Comparison of ENCODE assay signal across 9 cellular contexts in genomic region chr22:27531782-27532530, GRCh38.
A peak's percentile ranks its signal among the peaks of the same experiment; 100 is the strongest.
DNase-seq lines count a peak whose midpoint lies in the region; ATAC-seq, FAIRE-seq and TF ChIP-seq lines count a peak whose summit lies in the region.
"Had no signal": no experiment of that assay in that cellular context is flagged by ENCODE, and none has a peak within 500 bp of the region (broad histone marks: within the 10 kb centered on the region; RNA-seq: fewer than 3 reads in every experiment).

No MANE protein-coding gene starts in this region.

- no peak for TF ChIP-seq CTCF in fibroblast of pulmonary artery (IDR thresholded peaks at IDR 0.05; ENCODE audit: low read length, missing control alignments)

- no peak for TF ChIP-seq POLR2A in GM12892 (IDR thresholded peaks at IDR 0.05; ENCODE audit: low read depth, low read length)

- no peak overlapping the region for H3K4me3 ChIP-seq in fibroblast of pulmonary artery (replicated peaks; ENCODE audit: low read depth, low read length)

- ATAC-seq in SK-N-SH treated with all-trans-retinoic acid at 6 μM for 48 hours (peak; percentile 82), GM21619 (IDR thresholded peaks at IDR 0.05; ENCODE audit: unreplicated experiment) (no peak)

- peak; percentile 94 for DNase-seq in EH (ENCODE audit: low read depth)
- peak; percentile 86 for DNase-seq in fibroblast of pulmonary artery (ENCODE audit: low read depth)
- peak; percentile 65 for DNase-seq in non-pigmented ciliary epithelial cell (ENCODE audit: low read depth)
- DNase-seq in HPDE6-E6E7 (ENCODE audit: extremely low spot score), result no peak
- no peak for DNase-seq in GM12892 (ENCODE audit: insufficient read length)
- DNase-seq in NCI-H69 (lab: John Stamatoyannopoulos, UW), result no peak

- no peak for FAIRE-seq in GM12892 (lab: Jason Lieb, UNC)
- FAIRE-seq: colon had no signal

TF ChIP-seq in SK-N-SH treated with all-trans-retinoic acid at 6 μM for 48 hours, 23 proteins besides CTCF, POLR2A, EP300 and RAD21:
- TF ChIP-seq ARNTL (CRISPR knock-in tag; IDR thresholded peaks at IDR 0.05; ENCODE audit: borderline replicate concordance, low read depth) (no peak), OSR1 (CRISPR knock-in tag; IDR thresholded peaks at IDR 0.05) (no peak), ZFP3 (CRISPR knock-in tag; IDR thresholded peaks at IDR 0.05) (peak; percentile 58; the same call in 1 of the 2 replicates), PATZ1 (CRISPR knock-in tag; IDR thresholded peaks at IDR 0.05; ENCODE audit: borderline replicate concordance) (0 out of 2 replicates have a peak, but pooled peaks have one; percentile 33), ESRRG (CRISPR knock-in tag; IDR thresholded peaks at IDR 0.05) (no peak), CREB5 (CRISPR knock-in tag; IDR thresholded peaks at IDR 0.05; ENCODE audit: low read depth) (0 out of 2 replicates have a peak, but pooled peaks have one; percentile 19), BACH2 (CRISPR knock-in tag; IDR thresholded peaks at IDR 0.05; ENCODE audit: borderline replicate concordance) (no peak), TCF4 (CRISPR knock-in tag; IDR thresholded peaks at IDR 0.05; ENCODE audit: borderline replicate concordance) (no peak; the same call in 1 of the 2 replicates), ISL1 (CRISPR knock-in tag; IDR thresholded peaks at IDR 0.05) (peak; percentile 53)

Comparison
In these comparisons a context has a peak if more than half of its experiments do, and no peak if none do; other contexts are left out.
1. DNase-seq: peak in EH (single experiment), fibroblast of pulmonary artery (single experiment) and non-pigmented ciliary epithelial cell (single experiment); none in HPDE6-E6E7 (single experiment), GM12892 (single experiment) and NCI-H69 (single experiment).